ENCODE assay signal across 9 cellular contexts in the genomic region with DNA sequence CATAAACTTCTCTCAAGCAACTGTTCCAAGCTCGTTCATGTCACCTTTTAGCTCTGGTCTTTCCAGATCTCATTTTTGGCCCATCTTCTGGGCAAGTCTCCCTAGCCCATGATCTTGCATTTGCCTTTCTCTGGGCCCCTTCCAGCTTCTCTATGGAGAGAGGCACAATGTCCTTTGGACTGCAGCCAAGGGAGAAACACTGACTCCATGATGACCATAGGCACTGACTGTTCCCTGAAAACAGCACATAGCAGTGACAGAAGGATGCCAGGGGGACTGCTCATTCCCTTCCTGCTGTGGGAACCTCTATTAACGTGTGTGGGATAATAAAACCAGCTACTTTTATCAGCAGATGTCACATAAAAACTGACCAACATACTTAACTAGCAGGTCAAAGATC.
DNase-seq lines count a peak whose midpoint lies in the region; ATAC-seq and TF ChIP-seq lines count a peak whose summit lies in the region.
"Had no signal": no experiment of that assay in that cellular context is flagged by ENCODE, and none has a peak within 500 bp of the region (broad histone marks: within the 10 kb centered on the region; RNA-seq: fewer than 3 reads in every experiment).

No MANE protein-coding gene starts in this region.

- H3K27me3 ChIP-seq in cardiac muscle cell (no peaks in the 10 kb centered on the region), skeletal muscle satellite cell (ENCODE audit: control insufficient read depth, insufficient read depth, low read length) (no peaks in the 10 kb centered on the region)

- H3K36me3 ChIP-seq in cardiac muscle cell: no peaks in the 10 kb centered on the region
- H3K36me3 ChIP-seq in skeletal muscle satellite cell (ENCODE audit: insufficient read depth, low read length): no peaks in the 10 kb centered on the region

- H3K4me1 ChIP-seq in cardiac muscle cell (ENCODE audit: low read depth) (no peaks in the 10 kb centered on the region), skeletal muscle satellite cell (ENCODE audit: control insufficient read depth, insufficient read depth, low read length) (peaks cover 39% of the 10 kb centered on the region)

- H3K4me2 ChIP-seq in skeletal muscle satellite cell (ENCODE audit: low read length): peak overlapping the region; percentile 60

- peak; percentile 24 for DNase-seq in GM03348 (ENCODE audit: low spot score)
- DNase-seq in cardiac muscle cell (ENCODE audit: low read depth in 1 of 2, low spot score in 1 of 2): peak; percentile 30 to 75
- DNase-seq in activated T-cell treated with anti-CD3 and anti-CD28 coated beads, Interleukin-2, amount 50 U/mL, for 48 hours: no peak
- no peak for DNase-seq in activated CD8-positive, alpha-beta T cell treated with anti-CD3 and anti-CD28 coated beads, Interleukin-2, amount 10 ng/mL, durations not matched to agents 7 days and 5 days
- DNase-seq in NCI-H187 treated with DMSO at 0.1 percent for 48 hours (lab: John Stamatoyannopoulos, UW): no peak
- DNase-seq: activated effector memory CD4-positive, alpha-beta T cell treated with anti-CD3 and anti-CD28 coated beads, Interleukin-2, amount 50 U/mL, for 16 hours had no signal

- peak; percentile 85 for ATAC-seq in SK-N-SH treated with all-trans-retinoic acid at 6 μM for 48 hours
- no peak for ATAC-seq in activated CD8-positive, alpha-beta T cell treated with anti-CD3 and anti-CD28 coated beads, Interleukin-2, amount 10 ng/mL, durations not matched to agents 7 days and 5 days
- no peak for ATAC-seq in HG03571 (IDR thresholded peaks at IDR 0.05; ENCODE audit: unreplicated experiment)

- POLR2A ChIA-PET in activated CD8-positive, alpha-beta T cell treated with anti-CD3 and anti-CD28 coated beads, Interleukin-2, amount 10 ng/mL, durations not matched to agents 7 days and 5 days (lab: Charles Lee): no interaction called here

- H3K27me3 Mint-ChIP-seq in activated CD8-positive, alpha-beta T cell treated with anti-CD3 and anti-CD28 coated beads, Interleukin-2, amount 10 ng/mL, durations not matched to agents 7 days and 5 days (ENCODE audit: low read depth): no peaks in the 10 kb centered on the region

- H3K9me3 ChIP-seq in cardiac muscle cell (ENCODE audit: low read depth) (no peaks in the 10 kb centered on the region), skeletal muscle satellite cell (replicated peaks; ENCODE audit: low read length) (no peaks in the 10 kb centered on the region)

- no peak overlapping the region for H3K27ac ChIP-seq in cardiac muscle cell

- peak overlapping the region; percentile 79 for H3K9ac ChIP-seq in skeletal muscle satellite cell (ENCODE audit: low read depth, low read length)

- no peaks in the 10 kb centered on the region for H3K9me3 Mint-ChIP-seq in activated CD8-positive, alpha-beta T cell treated with anti-CD3 and anti-CD28 coated beads, Interleukin-2, amount 10 ng/mL, durations not matched to agents 7 days and 5 days (ENCODE audit: insufficient read depth)

- H3K36me3 Mint-ChIP-seq in activated CD8-positive, alpha-beta T cell treated with anti-CD3 and anti-CD28 coated beads, Interleukin-2, amount 10 ng/mL, durations not matched to agents 7 days and 5 days (ENCODE audit: low read depth): no peaks in the 10 kb centered on the region

- H3K4me1 Mint-ChIP-seq in activated CD8-positive, alpha-beta T cell treated with anti-CD3 and anti-CD28 coated beads, Interleukin-2, amount 10 ng/mL, durations not matched to agents 7 days and 5 days (ENCODE audit: low read depth): no peaks in the 10 kb centered on the region

- CTCF ChIA-PET in activated CD8-positive, alpha-beta T cell treated with anti-CD3 and anti-CD28 coated beads, Interleukin-2, amount 10 ng/mL, durations not matched to agents 7 days and 5 days (lab: Charles Lee): no interaction called here

- H3K4me3 Mint-ChIP-seq in activated CD8-positive, alpha-beta T cell treated with anti-CD3 and anti-CD28 coated beads, Interleukin-2, amount 10 ng/mL, durations not matched to agents 7 days and 5 days: no peak overlapping the region

- H3K27ac Mint-ChIP-seq in activated CD8-positive, alpha-beta T cell treated with anti-CD3 and anti-CD28 coated beads, Interleukin-2, amount 10 ng/mL, durations not matched to agents 7 days and 5 days: no peak overlapping the region

- no peak overlapping the region for H3K4me3 ChIP-seq in cardiac muscle cell
- H3K4me3 ChIP-seq in skeletal muscle satellite cell (ENCODE audit: low read length): peak overlapping the region; percentile 21

- no peak for TF ChIP-seq CTCF in cardiac muscle cell (IDR thresholded peaks at IDR 0.05; ENCODE audit: low read depth, low read length)

TF ChIP-seq in SK-N-SH treated with all-trans-retinoic acid at 6 μM for 48 hours, 23 proteins besides CTCF, POLR2A, EP300 and RAD21:
- TF ChIP-seq SNAI2 (CRISPR knock-in tag; IDR thresholded peaks at IDR 0.05): no peak
- no peak for TF ChIP-seq PATZ1 (CRISPR knock-in tag; IDR thresholded peaks at IDR 0.05; ENCODE audit: borderline replicate concordance)

Comparison
In these comparisons a context has a peak if more than half of its experiments do, and no peak if none do; other contexts are left out.
1. DNase-seq: peak in GM03348 (single experiment) and cardiac muscle cell (2 of 2); none in activated T-cell treated with anti-CD3 and anti-CD28 coated beads, Interleukin-2, amount 50 U/mL, for 48 hours (0 of 2), activated CD8-positive, alpha-beta T cell treated with anti-CD3 and anti-CD28 coated beads, Interleukin-2, amount 10 ng/mL, durations not matched to agents 7 days and 5 days (single experiment) and NCI-H187 treated with DMSO at 0.1 percent for 48 hours (single experiment).